ENCODE assay signal across 11 cellular contexts in genomic region chr18:48956378-48956777, GRCh38. TPM values are rescaled to one million over a fixed set of nuclear protein-coding genes. Genes with fewer than 3 reads are reported as not detected.
DNase-seq lines count a peak whose midpoint lies in the region; ATAC-seq, FAIRE-seq and TF ChIP-seq lines count a peak whose summit lies in the region.
"Had no signal": no experiment of that assay in that cellular context is flagged by ENCODE, and none has a peak within 500 bp of the region (broad histone marks: within the 10 kb centered on the region; RNA-seq: fewer than 3 reads in every experiment).

No MANE protein-coding gene starts in this region.

- no peaks in the 10 kb centered on the region for H3K27me3 ChIP-seq in smooth muscle cell (ENCODE audit: low read depth)

- H3K9ac ChIP-seq in kidney (ENCODE audit: low read length in 2 of 2) (peak overlapping the region in 1 of 2 donors; percentile 43), smooth muscle cell (ENCODE audit: low read depth) (peak overlapping the region; percentile 89)

- intact Hi-C loops in kidney (cut with DNase I): no loop called here

- H4K20me1 ChIP-seq in smooth muscle cell (ENCODE audit: low read depth): peaks cover 3% of the 10 kb centered on the region

- peak; percentile 59 for DNase-seq in GM03348 (ENCODE audit: low spot score)
- peak; percentile 32 for DNase-seq in astrocyte of the hippocampus (ENCODE audit: low read depth, low spot score)
- no peak for DNase-seq in kidney
- DNase-seq in smooth muscle cell (lab: John Stamatoyannopoulos, UW; ENCODE audit: unreplicated experiment): no peak
- no peak for DNase-seq in NAMALWA (ENCODE audit: low spot score)
- no peak for DNase-seq in activated naive CD4-positive, alpha-beta T cell treated with anti-CD3 and anti-CD28 coated beads, Interleukin-2, amount 50 U/mL, for 72 hours (ENCODE audit: low spot score in 2 of 2)
- no peak for DNase-seq in RPMI8226
- DNase-seq: Karpas-422; NK-92 treated with Interleukin-12 subunit alpha and Interleukin-12 subunit beta, amount 100 ng/mL, for 24 hours had no signal

- no peak overlapping the region for H2AFZ ChIP-seq in smooth muscle cell (ENCODE audit: low read depth)

- WGBS in smooth muscle cell (ENCODE audit: low lambda C conversion rate): 92% methylated on average over 2 of the region's 2 CpGs

- H3K4me1 ChIP-seq in kidney (ENCODE audit: control insufficient read depth in 1 of 2, insufficient read depth in 1 of 2, low read depth in 1 of 2, low read length in 2 of 2) (peaks cover 8 to 17% of the 10 kb centered on the region in 2 donors), smooth muscle cell (ENCODE audit: low read depth) (peaks cover 40% of the 10 kb centered on the region)

- no peak for FAIRE-seq in kidney (lab: Jason Lieb, UNC)

- no peaks in the 10 kb centered on the region for H3K9me3 ChIP-seq in kidney (ENCODE audit: control insufficient read depth in 1 of 2, low read length in 2 of 2)
- no peaks in the 10 kb centered on the region for H3K9me3 ChIP-seq in smooth muscle cell (replicated peaks; ENCODE audit: low read depth)

- no peaks in the 10 kb centered on the region for H3K36me3 Mint-ChIP-seq in activated naive CD4-positive, alpha-beta T cell treated with anti-CD3 and anti-CD28 coated beads, Interleukin-2, amount 50 U/mL, for 72 hours
- H3K36me3 Mint-ChIP-seq: natural killer cell treated with Interleukin-12 subunit alpha and Interleukin-12 subunit beta and Interleukin-15 and Interleukin-18, amount 100 ng/mL, for 72 hours had no signal

- H3F3A ChIP-seq in smooth muscle cell (ENCODE audit: low read depth): peaks cover 30% of the 10 kb centered on the region

- no peak for ATAC-seq in GM21515 (IDR thresholded peaks at IDR 0.05; ENCODE audit: unreplicated experiment)
- no peak for ATAC-seq in activated naive CD4-positive, alpha-beta T cell treated with anti-CD3 and anti-CD28 coated beads, Interleukin-2, amount 50 U/mL, for 72 hours
- ATAC-seq: natural killer cell treated with Interleukin-12 subunit alpha and Interleukin-12 subunit beta and Interleukin-15 and Interleukin-18, amount 100 ng/mL, for 72 hours had no signal

- no peak overlapping the region for H3K27ac Mint-ChIP-seq in activated naive CD4-positive, alpha-beta T cell treated with anti-CD3 and anti-CD28 coated beads, Interleukin-2, amount 50 U/mL, for 72 hours

- no peaks in the 10 kb centered on the region for H3K9me3 Mint-ChIP-seq in activated naive CD4-positive, alpha-beta T cell treated with anti-CD3 and anti-CD28 coated beads, Interleukin-2, amount 50 U/mL, for 72 hours
- H3K9me3 Mint-ChIP-seq: natural killer cell treated with Interleukin-12 subunit alpha and Interleukin-12 subunit beta and Interleukin-15 and Interleukin-18, amount 100 ng/mL, for 72 hours had no signal

- H3K36me3 ChIP-seq in kidney (ENCODE audit: control insufficient read depth in 1 of 2, insufficient read depth in 2 of 2, low read length in 2 of 2) (no peaks in the 10 kb centered on the region), smooth muscle cell (ENCODE audit: low read depth) (no peaks in the 10 kb centered on the region)

- H3K27ac ChIP-seq in kidney (ENCODE audit: low read depth in 2 of 2, low read length in 2 of 2): peak overlapping the region; percentile 49 to 90
- H3K27ac ChIP-seq in smooth muscle cell (ENCODE audit: low read depth): peak overlapping the region; percentile 100

- no peak for TF ChIP-seq CTCF in kidney (IDR thresholded peaks at IDR 0.05; ENCODE audit: borderline replicate concordance, extremely low read depth, insufficient read depth)
- no peak for TF ChIP-seq CTCF in smooth muscle cell (IDR thresholded peaks at IDR 0.05; ENCODE audit: borderline replicate concordance, insufficient read depth, poor library complexity, severe bottlenecking)

- H3K4me3 ChIP-seq in kidney (ENCODE audit: low read length in 2 of 2) (no peak overlapping the region), smooth muscle cell (no peak overlapping the region)

- H3K4me2 ChIP-seq in smooth muscle cell: peak overlapping the region; percentile 57

- H3K79me2 ChIP-seq in smooth muscle cell (ENCODE audit: low read depth): peaks cover 28% of the 10 kb centered on the region

RNA-seq across cellular contexts. Expression of gene SMAD7, which starts 5.6 kb away (rescaled TPM):
- 32.6 TPM for total RNA-seq in kidney
- polyA plus RNA-seq in kidney (ENCODE audit: insufficient read depth, low read depth, low replicate concordance): 17.3 TPM
- 114 and 142 TPM in 2 replicates for total RNA-seq in smooth muscle cell
- polyA plus RNA-seq in smooth muscle cell: 134 and 136 TPM in 2 replicates
- 10 to 100 TPM; 13.4 to 14.6 TPM for total RNA-seq in activated naive CD4-positive, alpha-beta T cell treated with anti-CD3 and anti-CD28 coated beads, Interleukin-2, amount 50 U/mL, for 72 hours

Comparison
In these comparisons a context has a peak if more than half of its experiments do, and no peak if none do; other contexts are left out.
1. DNase-seq: peak in GM03348 (single experiment) and astrocyte of the hippocampus (single experiment); none in kidney (single experiment), smooth muscle cell (single experiment), NAMALWA (single experiment), activated naive CD4-positive, alpha-beta T cell treated with anti-CD3 and anti-CD28 coated beads, Interleukin-2, amount 50 U/mL, for 72 hours (0 of 2) and RPMI8226 (single experiment).